16 cellular contexts compared by ENCODE assay signal in genomic region chr20:64146301-64146935, GRCh38. TPM values are rescaled to one million over a fixed set of nuclear protein-coding genes. Genes with fewer than 3 reads are reported as not detected.
DNase-seq lines count a peak whose midpoint lies in the region; FAIRE-seq and TF ChIP-seq lines count a peak whose summit lies in the region.
"Had no signal": no experiment of that assay in that cellular context is flagged by ENCODE, and none has a peak within 500 bp of the region (broad histone marks: within the 10 kb centered on the region; RNA-seq: fewer than 3 reads in every experiment).

No MANE protein-coding gene starts in this region.

- no peak overlapping the region for H3K23ac ChIP-seq in neuronal stem cell (ENCODE audit: low read depth, low read length, poor library complexity)

- no peaks in the 10 kb centered on the region for H3K36me3 ChIP-seq in neuronal stem cell (replicated peaks in 1 of 2; ENCODE audit: control insufficient read depth in 2 of 2, insufficient read depth in 2 of 2, low read length in 2 of 2)
- no peaks in the 10 kb centered on the region for H3K36me3 ChIP-seq in HAP-1 (replicated peaks)

- peak; percentile 66 to 85 (median 71) for DNase-seq in NCI-H1417 (lab: John Stamatoyannopoulos, UW)
- no peak for DNase-seq in NCI-H1417 treated with DMSO at 0.1 percent for 48 hours (lab: John Stamatoyannopoulos, UW)
- DNase-seq in DMS 273 treated with DMSO at 0.1 percent for 48 hours (lab: John Stamatoyannopoulos, UW) = peak; percentile 57
- DNase-seq in NCI-H774 (lab: John Stamatoyannopoulos, UW) = peak; percentile 41
- DNase-seq in neuronal stem cell (ENCODE audit: low spot score) = peak; percentile 50
- no peak for DNase-seq in H54 (ENCODE audit: insufficient read length, low spot score)
- DNase-seq in HAP-1 (ENCODE audit: low spot score in 2 of 2) = no peak
- DNase-seq in RWPE1 (ENCODE audit: low spot score) = no peak
- DNase-seq: activated CD4-positive, alpha-beta memory T cell treated with anti-CD3 and anti-CD28 coated beads, Interleukin-2, amount 10 ng/mL, durations not matched to agents 7 days and 5 days; activated T-cell treated with anti-CD3 and anti-CD28 coated beads, Interleukin-2, amount 50 U/mL, for 4 hours; NCI-H2081 treated with DMSO at 0.1 percent for 48 hours; stimulated activated CD4-positive, alpha-beta T cell treated with anti-CD3 and anti-CD28 coated beads, Interleukin-15, amount 100 ng/mL, for 24 hours had no signal

- POLR2A ChIA-PET in RWPE1 (lab: Yijun Ruan, JAX; ENCODE audit: low non-redundant PET) = no interaction called here

- no peak overlapping the region for H4K91ac ChIP-seq in neuronal stem cell (ENCODE audit: low read depth, low read length, poor library complexity)

- no peak overlapping the region for H3K4ac ChIP-seq in neuronal stem cell (ENCODE audit: low read length)

- TF ChIP-seq CTCF in RWPE1 (conservative IDR thresholded peaks at IDR 0.05; ENCODE audit: low read depth) = no peak

- H3K14ac ChIP-seq in neuronal stem cell (ENCODE audit: low read length) = no peak overlapping the region

- TF ChIP-seq POLR2A in H54 (IDR thresholded peaks at IDR 0.05; ENCODE audit: low read depth, low read length) = no peak

- no peak for FAIRE-seq in H54 (lab: Jason Lieb, UNC)
- FAIRE-seq: A549 had no signal

- WGBS in neuronal stem cell (ENCODE audit: extremely low coverage in 2 of 2, insufficient read length in 2 of 2, insufficient replicate concordance in 1 of 2), 2 donors = no CpG with 5 or more reads among the region's 7 CpGs

- CTCF ChIA-PET in RWPE1 (lab: Yijun Ruan, JAX) = interaction anchor here (0.6 to 1.0 kb wide), 2 partner anchors 9 to 14 kb away, joined by 3 read pairs; no protein-coding TSS in a partner anchor

- peak overlapping the region; percentile 4 for H3K9ac ChIP-seq in neuronal stem cell (ENCODE audit: low read depth, low read length, poor library complexity)

- H3K9me3 ChIP-seq in neuronal stem cell (replicated peaks in 1 of 2; ENCODE audit: control insufficient read depth in 2 of 2, insufficient read depth in 1 of 2, low read depth in 1 of 2, low read length in 2 of 2) (peaks cover 13 to 22% of the 10 kb centered on the region in 2 donors), HAP-1 (peaks cover 8% of the 10 kb centered on the region)

- no peaks in the 10 kb centered on the region for H3K27me3 ChIP-seq in neuronal stem cell (ENCODE audit: control insufficient read depth in 3 of 3, insufficient read depth in 3 of 3, low read depth in 1 of 3, low read length in 3 of 3)
- no peaks in the 10 kb centered on the region for H3K27me3 ChIP-seq in HAP-1 (ENCODE audit: low read depth)

- H2BK15ac ChIP-seq in neuronal stem cell (ENCODE audit: low read length) = peak overlapping the region; percentile 57

- peaks cover 4% of the 10 kb centered on the region for H3K79me1 ChIP-seq in neuronal stem cell (ENCODE audit: low read depth, low read length)

- H3K4me1 ChIP-seq in neuronal stem cell (ENCODE audit: control insufficient read depth in 2 of 2, insufficient read depth in 1 of 2, low read depth in 1 of 2, low read length in 2 of 2) = peaks cover 0 to 33% of the 10 kb centered on the region in 2 donors
- H3K4me1 ChIP-seq in HAP-1 = no peaks in the 10 kb centered on the region
- H3K4me1 ChIP-seq: A549 had no signal

- H3K18ac ChIP-seq in neuronal stem cell (ENCODE audit: low read length) = peak overlapping the region; percentile 93

- in situ Hi-C loops in HAP-1 (cut with MboI; ENCODE audit: low sequenced_read_pairs) = no loop called here

- H2BK12ac ChIP-seq in neuronal stem cell (ENCODE audit: low read length) = peak overlapping the region; percentile 53

- H2BK120ac ChIP-seq in neuronal stem cell (ENCODE audit: low read depth, low read length) = peak overlapping the region; percentile 53

- H2AFZ ChIP-seq in neuronal stem cell (ENCODE audit: low read length) = no peak overlapping the region

- H3K4me2 ChIP-seq in neuronal stem cell (ENCODE audit: insufficient read depth, low read length, poor library complexity, severe bottlenecking) = peak overlapping the region; percentile 20
- H3K4me2 ChIP-seq: A549 had no signal

- H3K4me3 ChIP-seq in neuronal stem cell (ENCODE audit: low read length in 2 of 2) = no peak overlapping the region
- H3K4me3 ChIP-seq in HAP-1 = no peak overlapping the region
- H3K4me3 ChIP-seq: A549 had no signal

- peak overlapping the region; percentile 82 for H2AK5ac ChIP-seq in neuronal stem cell (ENCODE audit: low read depth, low read length)

- H4K8ac ChIP-seq in neuronal stem cell (ENCODE audit: low read depth, low read length) = peak overlapping the region; percentile 75

- peak overlapping the region; percentile 76 for H3K27ac ChIP-seq in neuronal stem cell (replicated peaks; ENCODE audit: low read length)
- H3K27ac ChIP-seq in RWPE1 = no peak overlapping the region
- H3K27ac ChIP-seq: A549, C4-2B, VCaP had no signal

- peak overlapping the region; percentile 94 for H2BK5ac ChIP-seq in neuronal stem cell (ENCODE audit: low read length)

RNA-seq across cellular contexts. Expression of gene MYT1, which starts 17.8 kb away (rescaled TPM):
- polyA plus RNA-seq in neuronal stem cell (2013, experiment 1 of 2) = 3.1 TPM
- polyA plus RNA-seq in neuronal stem cell (2013, experiment 2 of 2) = 3.2 TPM
- polyA plus RNA-seq: fibroblast of lung had no signal

RNA-seq across cellular contexts. Expression of gene NPBWR2, which starts 39.1 kb away (rescaled TPM):
- polyA plus RNA-seq in neuronal stem cell (2013, experiment 1 of 2) = not detected
- polyA plus RNA-seq in neuronal stem cell (2013, experiment 2 of 2) = not detected
- polyA plus RNA-seq: A549, fibroblast of lung had no signal

Comparison
In these comparisons a context has a peak if more than half of its experiments do, and no peak if none do; other contexts are left out.
1. DNase-seq: peak in NCI-H1417 (3 of 3), DMS 273 treated with DMSO at 0.1 percent for 48 hours (single experiment), NCI-H774 (single experiment) and neuronal stem cell (single experiment); none in NCI-H1417 treated with DMSO at 0.1 percent for 48 hours (single experiment), H54 (single experiment), HAP-1 (0 of 2) and RWPE1 (single experiment).